Comparison of ENCODE assay signal across 12 cellular contexts in the genomic region with DNA sequence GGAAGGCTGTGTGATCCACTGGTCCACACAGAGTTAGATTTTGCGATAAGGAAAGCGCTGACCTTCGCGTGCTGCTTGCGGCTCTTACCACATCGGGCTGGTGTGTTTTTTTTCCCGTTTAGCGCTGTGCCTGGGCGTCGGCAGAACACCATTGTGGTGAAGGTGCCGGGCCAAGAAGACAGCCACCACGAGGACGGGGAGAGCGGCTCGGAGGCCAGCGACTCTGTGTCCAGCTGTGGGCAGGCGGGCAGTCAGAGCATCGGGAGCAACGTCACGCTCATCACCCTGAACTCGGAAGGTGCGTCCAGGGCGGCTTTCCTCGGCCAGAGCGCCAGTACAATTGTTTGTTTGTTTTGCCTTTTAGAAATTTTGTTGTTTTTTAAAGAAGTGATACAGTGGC.
"Had no signal": no experiment of that assay in that cellular context is flagged by ENCODE, and none has a peak within 500 bp of the region (broad histone marks: within the 10 kb centered on the region; RNA-seq: fewer than 3 reads in every experiment).

No MANE protein-coding gene starts in this region.

- H3K27ac Mint-ChIP-seq: nephron progenitor cell; stimulated activated effector memory CD8-positive, alpha-beta T cell treated with anti-CD3 and anti-CD28 coated beads, Interleukin-12 subunit alpha, Interleukin-12 subunit beta, amount 100 ng/mL, for 72 hours; stimulated activated naive CD8-positive, alpha-beta T cell treated with anti-CD3 and anti-CD28 coated beads, Interleukin-15, Interleukin-2, amounts not matched to agents 100 ng/mL and 50 ng/mL, for 24 hours had no signal

- H3K4me3 Mint-ChIP-seq: memory B cell; nephron progenitor cell; stimulated activated effector memory CD8-positive, alpha-beta T cell treated with anti-CD3 and anti-CD28 coated beads, Interleukin-12 subunit alpha, Interleukin-12 subunit beta, amount 100 ng/mL, for 72 hours; stimulated activated naive CD8-positive, alpha-beta T cell treated with anti-CD3 and anti-CD28 coated beads, Interleukin-15, Interleukin-2, amounts not matched to agents 100 ng/mL and 50 ng/mL, for 24 hours had no signal

- H3K27me3 Mint-ChIP-seq: memory B cell; stimulated activated naive CD8-positive, alpha-beta T cell treated with anti-CD3 and anti-CD28 coated beads, Interleukin-15, Interleukin-2, amounts not matched to agents 100 ng/mL and 50 ng/mL, for 24 hours had no signal

- H3K9me3 Mint-ChIP-seq: memory B cell; nephron progenitor cell; stimulated activated effector memory CD8-positive, alpha-beta T cell treated with anti-CD3 and anti-CD28 coated beads, Interleukin-12 subunit alpha, Interleukin-12 subunit beta, amount 100 ng/mL, for 72 hours; stimulated activated naive CD8-positive, alpha-beta T cell treated with anti-CD3 and anti-CD28 coated beads, Interleukin-15, Interleukin-2, amounts not matched to agents 100 ng/mL and 50 ng/mL, for 24 hours had no signal

- ATAC-seq: esophagus mucosa; gastrocnemius medialis; stimulated activated effector memory CD8-positive, alpha-beta T cell treated with anti-CD3 and anti-CD28 coated beads, Interleukin-12 subunit alpha, Interleukin-12 subunit beta, amount 100 ng/mL, for 72 hours had no signal

- DNase-seq: effector memory CD4-positive, alpha-beta T cell; gastrocnemius medialis; lower lobe of right lung; midbrain; nephron progenitor cell; stimulated activated CD4-positive, alpha-beta T cell treated with anti-CD3 and anti-CD28 coated beads, Interleukin-4, amount 100 ng/mL, for 1 hour; stimulated activated CD8-positive, alpha-beta memory T cell treated with anti-CD3 and anti-CD28 coated beads, Interleukin-4, amount 100 ng/mL, for 48 hours; uterus had no signal
